ENCODE assay signal across 1 cellular context in genomic region chr15:57327985-57328471, GRCh38.
TF ChIP-seq lines count a peak whose summit lies in the region.

No MANE protein-coding gene starts in this region.

TF ChIP-seq in K562, 482 proteins besides CTCF, POLR2A, EP300 and RAD21 (continued from another document):
- TF ChIP-seq, protein P1, sequence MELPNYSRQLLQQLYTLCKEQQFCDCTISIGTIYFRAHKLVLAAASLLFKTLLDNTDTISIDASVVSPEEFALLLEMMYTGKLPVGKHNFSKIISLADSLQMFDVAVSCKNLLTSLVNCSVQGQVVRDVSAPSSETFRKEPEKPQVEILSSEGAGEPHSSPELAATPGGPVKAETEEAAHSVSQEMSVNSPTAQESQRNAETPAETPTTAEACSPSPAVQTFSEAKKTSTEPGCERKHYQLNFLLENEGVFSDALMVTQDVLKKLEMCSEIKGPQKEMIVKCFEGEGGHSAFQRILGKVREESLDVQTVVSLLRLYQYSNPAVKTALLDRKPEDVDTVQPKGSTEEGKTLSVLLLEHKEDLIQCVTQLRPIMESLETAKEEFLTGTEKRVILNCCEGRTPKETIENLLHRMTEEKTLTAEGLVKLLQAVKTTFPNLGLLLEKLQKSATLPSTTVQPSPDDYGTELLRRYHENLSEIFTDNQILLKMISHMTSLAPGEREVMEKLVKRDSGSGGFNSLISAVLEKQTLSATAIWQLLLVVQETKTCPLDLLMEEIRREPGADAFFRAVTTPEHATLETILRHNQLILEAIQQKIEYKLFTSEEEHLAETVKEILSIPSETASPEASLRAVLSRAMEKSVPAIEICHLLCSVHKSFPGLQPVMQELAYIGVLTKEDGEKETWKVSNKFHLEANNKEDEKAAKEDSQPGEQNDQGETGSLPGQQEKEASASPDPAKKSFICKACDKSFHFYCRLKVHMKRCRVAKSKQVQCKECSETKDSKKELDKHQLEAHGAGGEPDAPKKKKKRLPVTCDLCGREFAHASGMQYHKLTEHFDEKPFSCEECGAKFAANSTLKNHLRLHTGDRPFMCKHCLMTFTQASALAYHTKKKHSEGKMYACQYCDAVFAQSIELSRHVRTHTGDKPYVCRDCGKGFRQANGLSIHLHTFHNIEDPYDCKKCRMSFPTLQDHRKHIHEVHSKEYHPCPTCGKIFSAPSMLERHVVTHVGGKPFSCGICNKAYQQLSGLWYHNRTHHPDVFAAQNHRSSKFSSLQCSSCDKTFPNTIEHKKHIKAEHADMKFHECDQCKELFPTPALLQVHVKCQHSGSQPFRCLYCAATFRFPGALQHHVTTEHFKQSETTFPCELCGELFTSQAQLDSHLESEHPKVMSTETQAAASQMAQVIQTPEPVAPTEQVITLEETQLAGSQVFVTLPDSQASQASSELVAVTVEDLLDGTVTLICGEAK (IDR thresholded peaks at IDR 0.05) = no peak
- TF ChIP-seq, protein P1 (CRISPR knock-in tag; IDR thresholded peaks at IDR 0.05) = no peak
- TF ChIP-seq HDAC3 (IDR thresholded peaks at IDR 0.05; ENCODE audit: borderline replicate concordance, partially characterized antibody) = no peak
- TF ChIP-seq MCM7 (IDR thresholded peaks at IDR 0.05) = no peak
- no peak for TF ChIP-seq HNRNPUL1 (IDR thresholded peaks at IDR 0.05; ENCODE audit: low read length)
- peak; percentile 75 for TF ChIP-seq MAFG (tag; conservative IDR thresholded peaks at IDR 0.05)
- TF ChIP-seq TAF15 (IDR thresholded peaks at IDR 0.05; ENCODE audit: low read depth, low read length) = no peak
- TF ChIP-seq KLF13 (tag; IDR thresholded peaks at IDR 0.05; ENCODE audit: borderline replicate concordance, low read depth) = no peak
